In genomic region chr12:113080692-113081091, GRCh38 we compare ENCODE assay signal across 21 cellular contexts. TPM values are rescaled to one million over a fixed set of nuclear protein-coding genes. Genes with fewer than 3 reads are reported as not detected.
DNase-seq lines count a peak whose midpoint lies in the region; ATAC-seq and TF ChIP-seq lines count a peak whose summit lies in the region.
"Had no signal": no experiment of that assay in that cellular context is flagged by ENCODE, and none has a peak within 500 bp of the region (broad histone marks: within the 10 kb centered on the region; RNA-seq: fewer than 3 reads in every experiment).

No MANE protein-coding gene starts in this region.

- no peak overlapping the region for H3K4me3 ChIP-seq in DOHH2 (ENCODE audit: low read length)
- H3K4me3 ChIP-seq in SU-DHL-6 (ENCODE audit: insufficient read depth, low read length, poor library complexity, severe bottlenecking): no peak overlapping the region
- H3K4me3 ChIP-seq in subcutaneous abdominal adipose tissue (ENCODE audit: low read depth in 1 of 5, low read length in 5 of 5): no peak overlapping the region
- no peak overlapping the region for H3K4me3 ChIP-seq in mesendoderm (ENCODE audit: low read length)
- H3K4me3 ChIP-seq: BLaER1 had no signal

- H3K4me1 ChIP-seq in DOHH2 (ENCODE audit: control insufficient read depth, low read length) (peaks cover 99% of the 10 kb centered on the region), subcutaneous abdominal adipose tissue (ENCODE audit: control insufficient read depth in 5 of 5, insufficient read depth in 5 of 5, low read length in 5 of 5) (peaks cover 6 to 69% (median 34%) of the 10 kb centered on the region in 5 donors), mesendoderm (ENCODE audit: control insufficient read depth, low read depth, low read length) (no peaks in the 10 kb centered on the region)

- H3K9ac ChIP-seq in SU-DHL-6 (ENCODE audit: low read length): no peak overlapping the region
- H3K9ac ChIP-seq in subcutaneous abdominal adipose tissue (ENCODE audit: low read length in 5 of 5): peak overlapping the region in 1 of 5 donors; percentile 32
- no peak overlapping the region for H3K9ac ChIP-seq in mesendoderm (ENCODE audit: low read length)
- H3K9ac ChIP-seq: BLaER1 had no signal

- no peak overlapping the region for H4K5ac ChIP-seq in mesendoderm (ENCODE audit: low read length)

- no peaks in the 10 kb centered on the region for H3K79me1 ChIP-seq in mesendoderm (ENCODE audit: low read length)

- peaks cover 96% of the 10 kb centered on the region for H3K79me2 ChIP-seq in DOHH2 (ENCODE audit: control insufficient read depth, low read length)
- peaks cover 79% of the 10 kb centered on the region for H3K79me2 ChIP-seq in SU-DHL-6 (ENCODE audit: insufficient read depth, low read length)
- H3K79me2 ChIP-seq in mesendoderm (ENCODE audit: control insufficient read depth, insufficient read depth, low read length): no peaks in the 10 kb centered on the region

- TF ChIP-seq CTCF in DOHH2 (IDR thresholded peaks at IDR 0.05; ENCODE audit: low read depth, low read length, poor library complexity, severe bottlenecking): no peak
- no peak for TF ChIP-seq CTCF in SU-DHL-6 (IDR thresholded peaks at IDR 0.05; ENCODE audit: insufficient read depth, low read length, poor library complexity, severe bottlenecking)
- no peak for TF ChIP-seq CTCF in progenitor cell of endocrine pancreas (IDR thresholded peaks at IDR 0.05; ENCODE audit: unreplicated experiment)

- H2AK5ac ChIP-seq in mesendoderm (ENCODE audit: low read length): no peak overlapping the region

- H3K18ac ChIP-seq in mesendoderm (ENCODE audit: low read length): no peak overlapping the region

- no peak overlapping the region for H4K8ac ChIP-seq in mesendoderm (ENCODE audit: low read depth, low read length)

- H3K4ac ChIP-seq in mesendoderm (ENCODE audit: low read depth, low read length): no peak overlapping the region

- H3F3A ChIP-seq in DOHH2 (ENCODE audit: control insufficient read depth, insufficient read depth) (peaks cover 78% of the 10 kb centered on the region), SU-DHL-6 (ENCODE audit: insufficient read depth) (peaks cover 83% of the 10 kb centered on the region)

- H2BK120ac ChIP-seq in mesendoderm (ENCODE audit: low read depth, low read length): no peak overlapping the region

- H3K27me3 ChIP-seq in DOHH2 (ENCODE audit: control insufficient read depth, low read length): no peaks in the 10 kb centered on the region
- no peaks in the 10 kb centered on the region for H3K27me3 ChIP-seq in SU-DHL-6 (ENCODE audit: low read length)
- H3K27me3 ChIP-seq in subcutaneous abdominal adipose tissue (ENCODE audit: control insufficient read depth in 5 of 5, insufficient read depth in 4 of 5, low read length in 5 of 5): peaks cover 0 to 5% (median 0%) of the 10 kb centered on the region in 5 donors
- H3K27me3 ChIP-seq in mesendoderm (ENCODE audit: insufficient read depth, low read length, poor library complexity): peaks cover 2% of the 10 kb centered on the region

- no CpG with 5 or more reads among the region's 4 CpGs for WGBS in mesendoderm (ENCODE audit: extremely low coverage, insufficient coverage, low lambda C conversion rate)

- no peak overlapping the region for H2BK5ac ChIP-seq in mesendoderm (ENCODE audit: low read length)

- H3K27ac Mint-ChIP-seq in memory B cell (peak overlapping the region; percentile 7), progenitor cell of endocrine pancreas (no peak overlapping the region)
- H3K27ac Mint-ChIP-seq: CD8-positive, alpha-beta T cell had no signal

- no peak overlapping the region for H3K56ac ChIP-seq in mesendoderm (ENCODE audit: low read length)

- H3K9me2 ChIP-seq in DOHH2 (replicated peaks; ENCODE audit: control insufficient read depth, low read length): no peaks in the 10 kb centered on the region
- H3K9me2 ChIP-seq in SU-DHL-6 (replicated peaks; ENCODE audit: insufficient read depth, low read length): no peaks in the 10 kb centered on the region

- H3K27me3 Mint-ChIP-seq in memory B cell (peaks cover 2% of the 10 kb centered on the region), progenitor cell of endocrine pancreas (peaks cover 58% of the 10 kb centered on the region)

- H4K20me1 ChIP-seq in DOHH2 (ENCODE audit: control insufficient read depth, insufficient read depth, low read depth, low read length) (peaks cover 4% of the 10 kb centered on the region; the same call in 1 of the 2 replicates), SU-DHL-6 (ENCODE audit: low read depth, low read length) (no peaks in the 10 kb centered on the region)

- H3K9me3 Mint-ChIP-seq in memory B cell (no peaks in the 10 kb centered on the region), progenitor cell of endocrine pancreas (ENCODE audit: low read depth) (no peaks in the 10 kb centered on the region)
- H3K9me3 Mint-ChIP-seq: CD8-positive, alpha-beta T cell; IgD-negative memory B cell had no signal

- no peak for DNase-seq in memory B cell (ENCODE audit: low spot score in 2 of 2)
- no peak for DNase-seq in NCI-H1694 (lab: John Stamatoyannopoulos, UW)
- DNase-seq in mesendoderm: no peak
- no peak for DNase-seq in progenitor cell of endocrine pancreas (ENCODE audit: low spot score, unreplicated experiment)
- DNase-seq: CD8-positive, alpha-beta T cell; GOT3; Kasumi-1; NCI-H1694 treated with DMSO at 0.1 percent for 48 hours; NCI-H2081 treated with DMSO at 0.1 percent for 48 hours; NCI-H2171 treated with DMSO at 0.1 percent for 48 hours; NCI-H526; PC-3; Right ventricle myocardium superior had no signal

- no peak overlapping the region for H3K4me3 Mint-ChIP-seq in memory B cell
- H3K4me3 Mint-ChIP-seq in progenitor cell of endocrine pancreas (ENCODE audit: low read depth): no peak overlapping the region
- H3K4me3 Mint-ChIP-seq: CD8-positive, alpha-beta T cell had no signal

- no peak overlapping the region for H3K23ac ChIP-seq in mesendoderm (ENCODE audit: low read length)

- H3K9me3 ChIP-seq in DOHH2 (ENCODE audit: control insufficient read depth, insufficient read depth, low read length) (no peaks in the 10 kb centered on the region), SU-DHL-6 (ENCODE audit: insufficient read depth, low read length) (no peaks in the 10 kb centered on the region), subcutaneous abdominal adipose tissue (ENCODE audit: control insufficient read depth in 5 of 5, low read length in 5 of 5) (no peaks in the 10 kb centered on the region)
- H3K9me3 ChIP-seq: BLaER1 had no signal

- H2AFZ ChIP-seq in SU-DHL-6 (ENCODE audit: low read depth, low read length, severe bottlenecking): no peak overlapping the region

- H3K36me3 Mint-ChIP-seq in memory B cell (peaks cover 3% of the 10 kb centered on the region), progenitor cell of endocrine pancreas (ENCODE audit: insufficient read depth) (no peaks in the 10 kb centered on the region)

- ATAC-seq in memory B cell (ENCODE audit: low read depth): no peak
- ATAC-seq: CD8-positive, alpha-beta T cell; HCT116; PC-3 had no signal

- H3K4me1 Mint-ChIP-seq in memory B cell (peaks cover 45% of the 10 kb centered on the region), progenitor cell of endocrine pancreas (ENCODE audit: low read depth) (no peaks in the 10 kb centered on the region)

- peak overlapping the region; percentile 15 for H3K4me2 ChIP-seq in DOHH2 (ENCODE audit: low read length)
- peak overlapping the region; percentile 37 for H3K4me2 ChIP-seq in SU-DHL-6 (ENCODE audit: low read depth, low read length, poor library complexity, severe bottlenecking)
- H3K4me2 ChIP-seq in mesendoderm (ENCODE audit: low read length): no peak overlapping the region

- peak overlapping the region; percentile 97 for H3K27ac ChIP-seq in DOHH2 (ENCODE audit: low read depth, low read length)
- H3K27ac ChIP-seq in SU-DHL-6 (ENCODE audit: low read depth, low read length): peak overlapping the region; percentile 99
- H3K27ac ChIP-seq in subcutaneous abdominal adipose tissue (ENCODE audit: low read depth, low read length): peak overlapping the region; percentile 93
- H3K27ac ChIP-seq in mesendoderm (ENCODE audit: low read depth, low read length): no peak overlapping the region

- H2BK15ac ChIP-seq in mesendoderm (replicated peaks; ENCODE audit: low read depth): no peak overlapping the region

- H3K36me3 ChIP-seq in DOHH2 (ENCODE audit: control insufficient read depth, low read length) (peaks cover 95% of the 10 kb centered on the region), SU-DHL-6 (ENCODE audit: low read length) (peaks cover 32% of the 10 kb centered on the region), subcutaneous abdominal adipose tissue (ENCODE audit: control insufficient read depth in 5 of 5, insufficient read depth in 5 of 5, low read length in 5 of 5) (peaks cover 0 to 8% (median 4%) of the 10 kb centered on the region in 5 donors), mesendoderm (ENCODE audit: control insufficient read depth, insufficient read depth, low read length) (no peaks in the 10 kb centered on the region)

RNA-seq across cellular contexts. Expression of gene DTX1, which starts 24.2 kb away (rescaled TPM):
- 1.9 TPM for polyA plus RNA-seq in mesendoderm (2013, experiment 1 of 2)
- 1.7 TPM for polyA plus RNA-seq in mesendoderm (2013, experiment 2 of 2)
- 1.8 TPM in 2 replicates for total RNA-seq in progenitor cell of endocrine pancreas
- total RNA-seq: MCF 10A, PC-3, RPMI7951 had no signal

RNA-seq across cellular contexts. Expression of gene RASAL1, which starts 54.9 kb away (rescaled TPM):
- 1.3 TPM for polyA plus RNA-seq in mesendoderm (2013, experiment 1 of 2)
- polyA plus RNA-seq in mesendoderm (2013, experiment 2 of 2): 1.2 TPM
- 0.36 and 0.46 TPM in 2 replicates for total RNA-seq in progenitor cell of endocrine pancreas
- total RNA-seq: MCF 10A, Right ventricle myocardium superior, RPMI7951 had no signal
- polyA plus RNA-seq: IgD-negative memory B cell had no signal
